ENCODE assay signal across 3 cellular contexts in the genomic region with DNA sequence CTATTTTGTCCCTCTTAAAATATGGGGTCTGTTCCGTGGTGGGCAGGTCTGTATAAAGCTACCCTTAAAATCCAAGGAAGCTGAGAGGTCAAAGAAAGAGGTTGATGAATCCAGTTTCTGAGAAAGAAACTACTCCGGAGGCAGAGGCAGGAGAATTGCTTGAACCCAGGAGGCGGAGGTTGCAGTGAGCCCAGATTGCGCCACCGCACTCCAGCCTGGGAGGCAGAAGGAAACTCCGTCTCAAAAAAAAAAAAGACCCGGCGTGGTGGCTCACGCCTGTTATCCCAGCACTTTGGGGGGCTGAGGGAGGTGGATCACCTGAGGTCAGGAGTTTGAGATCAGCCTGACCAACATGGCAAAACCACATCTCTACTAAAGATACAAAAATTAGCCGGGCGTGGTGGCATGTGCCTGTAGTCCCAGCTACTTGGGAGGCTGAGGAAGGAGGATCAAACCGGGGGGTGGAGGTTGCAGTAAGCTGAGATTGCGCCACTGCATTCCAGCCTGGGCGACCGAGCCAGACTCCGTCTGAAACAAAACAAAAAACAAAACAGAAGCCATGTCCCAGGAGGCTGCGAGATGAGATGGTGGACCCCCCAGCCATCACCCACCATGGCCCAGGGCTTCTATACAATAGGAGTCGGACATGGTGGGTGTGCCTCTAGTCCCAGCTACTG. TPM values are rescaled to one million over a fixed set of nuclear protein-coding genes. Genes with fewer than 3 reads are reported as not detected.
"Had no signal": no experiment of that assay in that cellular context is flagged by ENCODE, and none has a peak within 500 bp of the region (broad histone marks: within the 10 kb centered on the region; RNA-seq: fewer than 3 reads in every experiment).

No MANE protein-coding gene starts in this region.

RNA-seq across cellular contexts. Expression of gene INAVA, which starts 40.7 kb away (rescaled TPM):
- total RNA-seq: OCI-LY7, Right ventricle myocardium inferior, SK-MEL-5 had no signal
